ENCODE assay signal across 8 cellular contexts in genomic region chr2:217166241-217166640, GRCh38.
DNase-seq lines count a peak whose midpoint lies in the region; ATAC-seq, FAIRE-seq and TF ChIP-seq lines count a peak whose summit lies in the region.

No MANE protein-coding gene starts in this region.

- no peaks in the 10 kb centered on the region for H3K36me3 ChIP-seq in Panc1 (ENCODE audit: control insufficient read depth, insufficient read depth, low read length)

- no peaks in the 10 kb centered on the region for H3K27me3 ChIP-seq in Panc1 (ENCODE audit: control insufficient read depth, insufficient read depth, low read length)

- H3K4me3 Mint-ChIP-seq in activated T-helper 2 cell treated with anti-CD3 and anti-CD28 coated beads, Interferon-gamma antibody, Interleukin-2, Interleukin-4, amounts not matched to agents 10 μg/mL and 5 μg/mL and 100 μg/mL, durations not matched to agents 14 hours and 24 hours and 36 hours (ENCODE audit: low read depth), result no peak overlapping the region

- no peaks in the 10 kb centered on the region for H3K4me1 ChIP-seq in Panc1 (ENCODE audit: control insufficient read depth, insufficient read depth, low read length)

- DNase-seq in D721Med (ENCODE audit: insufficient read length, low spot score), result no peak
- peak; percentile 10 for DNase-seq in HTR-8/SVneo (ENCODE audit: insufficient read length, low spot score)
- peak; percentile 1 for DNase-seq in Panc1 (ENCODE audit: low read depth, low spot score)
- peak; percentile 65 for DNase-seq in fibroblast of pulmonary artery (ENCODE audit: low read depth)
- peak; percentile 8 for DNase-seq in pulmonary artery endothelial cell (ENCODE audit: low read depth, low spot score)
- no peak for DNase-seq in UCSD-AML1 (lab: John Stamatoyannopoulos, UW; ENCODE audit: unreplicated experiment)
- DNase-seq in activated T-helper 2 cell treated with anti-CD3 and anti-CD28 coated beads, Interferon-gamma antibody, Interleukin-2, Interleukin-4, amounts not matched to agents 10 μg/mL and 5 μg/mL and 100 μg/mL, durations not matched to agents 14 hours and 24 hours and 36 hours (ENCODE audit: low spot score), result no peak
- no peak for DNase-seq in activated CD4-positive, alpha-beta T cell treated with anti-CD3 and anti-CD28 coated beads for 48 hours

- peaks cover 5% of the 10 kb centered on the region for H3K9me3 Mint-ChIP-seq in activated T-helper 2 cell treated with anti-CD3 and anti-CD28 coated beads, Interferon-gamma antibody, Interleukin-2, Interleukin-4, amounts not matched to agents 10 μg/mL and 5 μg/mL and 100 μg/mL, durations not matched to agents 14 hours and 24 hours and 36 hours

- peaks cover 18% of the 10 kb centered on the region for H3K27me3 Mint-ChIP-seq in activated T-helper 2 cell treated with anti-CD3 and anti-CD28 coated beads, Interferon-gamma antibody, Interleukin-2, Interleukin-4, amounts not matched to agents 10 μg/mL and 5 μg/mL and 100 μg/mL, durations not matched to agents 14 hours and 24 hours and 36 hours (ENCODE audit: low read depth)

- CTCF ChIA-PET in Panc1 (lab: Charles Lee), result no interaction called here

- no peak for ATAC-seq in Panc1

- TF ChIP-seq CTCF in D721Med (IDR thresholded peaks at IDR 0.05; ENCODE audit: insufficient read depth, missing control alignments) (peak; percentile 35), Panc1 (IDR thresholded peaks at IDR 0.05) (peak; percentile 38), fibroblast of pulmonary artery (IDR thresholded peaks at IDR 0.05; ENCODE audit: low read length, missing control alignments) (peak; percentile 61)

- no peaks in the 10 kb centered on the region for H3K36me3 Mint-ChIP-seq in activated T-helper 2 cell treated with anti-CD3 and anti-CD28 coated beads, Interferon-gamma antibody, Interleukin-2, Interleukin-4, amounts not matched to agents 10 μg/mL and 5 μg/mL and 100 μg/mL, durations not matched to agents 14 hours and 24 hours and 36 hours (ENCODE audit: low read depth)

- H3K27ac ChIP-seq in Panc1 (ENCODE audit: low read length), result no peak overlapping the region

- intact Hi-C loops in Panc1 (cut with micrococcal nuclease; ENCODE audit: unreplicated experiment), result no loop called here
- intact Hi-C loops in activated T-helper 2 cell treated with anti-CD3 and anti-CD28 coated beads, Interferon-gamma antibody, Interleukin-2, Interleukin-4, amounts not matched to agents 10 μg/mL and 5 μg/mL and 100 μg/mL, durations not matched to agents 14 hours and 24 hours and 36 hours (cut with micrococcal nuclease), result loop anchor here (2.0 to 5.0 kb wide), 2 partner anchors 389 to 469 kb away; partner anchors contain the start of gene IGFBP5

- H3K4me3 ChIP-seq in Panc1 (ENCODE audit: low read depth in 2 of 2, low read length in 2 of 2) (no peak overlapping the region), fibroblast of pulmonary artery (replicated peaks; ENCODE audit: low read depth, low read length) (no peak overlapping the region)

- in situ Hi-C loops in Panc1 (cut with HindIII; ENCODE audit: low pct_unique_long_range_greater_than_20kb, low sequenced_read_pairs), result no loop called here

- H3K4me1 Mint-ChIP-seq in activated T-helper 2 cell treated with anti-CD3 and anti-CD28 coated beads, Interferon-gamma antibody, Interleukin-2, Interleukin-4, amounts not matched to agents 10 μg/mL and 5 μg/mL and 100 μg/mL, durations not matched to agents 14 hours and 24 hours and 36 hours (ENCODE audit: low read depth), result peaks cover 20% of the 10 kb centered on the region

- no peak for FAIRE-seq in D721Med (lab: Jason Lieb, UNC)
- no peak for FAIRE-seq in HTR-8/SVneo (lab: Jason Lieb, UNC)

- H3K27ac Mint-ChIP-seq in activated T-helper 2 cell treated with anti-CD3 and anti-CD28 coated beads, Interferon-gamma antibody, Interleukin-2, Interleukin-4, amounts not matched to agents 10 μg/mL and 5 μg/mL and 100 μg/mL, durations not matched to agents 14 hours and 24 hours and 36 hours, result no peak overlapping the region

- no peaks in the 10 kb centered on the region for H3K9me3 ChIP-seq in Panc1 (ENCODE audit: control insufficient read depth, insufficient read depth, low read depth, low read length)

- POLR2A ChIA-PET in Panc1 (lab: Charles Lee), result no interaction called here

- BruUV-seq in Panc1 (replicated peaks; lab: Mats Ljungman, UMichigan), result no TSS peak

Comparison
In these comparisons a context has a peak if more than half of its experiments do, and no peak if none do; other contexts are left out.
1. DNase-seq: peak in HTR-8/SVneo (single experiment), Panc1 (single experiment), fibroblast of pulmonary artery (single experiment) and pulmonary artery endothelial cell (single experiment); none in D721Med (single experiment), UCSD-AML1 (single experiment), activated T-helper 2 cell treated with anti-CD3 and anti-CD28 coated beads, Interferon-gamma antibody, Interleukin-2, Interleukin-4, amounts not matched to agents 10 μg/mL and 5 μg/mL and 100 μg/mL, durations not matched to agents 14 hours and 24 hours and 36 hours (single experiment) and activated CD4-positive, alpha-beta T cell treated with anti-CD3 and anti-CD28 coated beads for 48 hours (single experiment).
2. Peak in every context shown above with its lines, with median percentiles within 50 percentile points of each other: CTCF ChIP-seq.